6 cellular contexts compared by ENCODE assay signal in the genomic region with DNA sequence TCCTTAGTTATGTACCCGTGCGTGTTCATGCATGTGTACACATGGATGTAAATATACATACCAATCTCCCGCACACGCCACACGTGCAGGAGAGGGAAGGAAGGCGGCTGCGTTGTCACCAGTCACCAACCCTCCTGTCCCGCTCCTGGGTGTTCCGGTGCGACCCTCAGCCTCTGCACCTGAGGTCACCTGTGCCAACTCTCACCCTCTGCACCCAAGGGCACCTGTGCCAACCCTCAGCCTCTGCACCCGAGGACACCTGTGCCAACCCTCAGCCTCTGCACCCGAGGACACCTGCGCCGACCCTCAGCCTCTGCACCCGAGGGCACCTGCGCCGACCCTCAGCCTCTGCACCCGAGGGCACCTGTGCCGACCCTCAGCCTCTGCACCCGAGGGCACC.
"Had no signal": no experiment of that assay in that cellular context is flagged by ENCODE, and none has a peak within 500 bp of the region (broad histone marks: within the 10 kb centered on the region; RNA-seq: fewer than 3 reads in every experiment).

No MANE protein-coding gene starts in this region.

- ATAC-seq: K562 had no signal

- H3K27ac Mint-ChIP-seq: H9 had no signal

- H2AFZ ChIP-seq: GM23248 had no signal

- H3K9me3 Mint-ChIP-seq: H9 had no signal

- H3K4me1 Mint-ChIP-seq: H9 had no signal

- H3K4me3 Mint-ChIP-seq: H9 had no signal

- DNase-seq: GM23248, GOT3, H9, HCEC 1CT, IMR-90 had no signal

- H3K27ac ChIP-seq: GM23248 had no signal

- H3K4me3 ChIP-seq: GM23248, K562 had no signal

- H3K9ac ChIP-seq: GM23248 had no signal
